In the genomic region with DNA sequence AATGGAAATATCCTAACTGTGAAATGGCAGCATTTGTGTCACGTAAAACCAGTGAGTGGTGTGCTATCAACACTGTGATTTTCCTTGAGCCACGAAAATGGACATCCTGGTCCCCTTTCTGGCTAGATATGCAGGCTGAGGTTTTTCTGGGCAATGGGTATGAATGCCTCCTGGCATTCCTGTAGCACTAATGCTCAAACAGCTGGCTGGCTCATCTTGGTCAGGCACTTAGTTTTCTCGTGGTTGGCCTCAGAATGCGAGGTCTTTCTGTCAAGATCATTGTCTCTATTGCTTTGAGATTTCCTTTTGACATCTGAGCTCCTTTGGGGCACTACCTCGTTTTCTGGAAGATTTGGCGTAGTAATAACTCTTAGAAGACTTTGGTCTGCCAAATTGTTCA, we compare ENCODE assay signal across 1 cellular context.
TF ChIP-seq lines count a peak whose summit lies in the region.

No MANE protein-coding gene starts in this region.

TF ChIP-seq in H1, 55 proteins besides CTCF, POLR2A, EP300 and RAD21:
- TF ChIP-seq E2F6 (IDR thresholded peaks at IDR 0.05) (no peak), RBBP5 (IDR thresholded peaks at IDR 0.05; ENCODE audit: borderline replicate concordance, low read depth, low read length) (no peak), ATF2 (IDR thresholded peaks at IDR 0.05; ENCODE audit: low read length) (no peak), SIRT6 (IDR thresholded peaks at IDR 0.05; ENCODE audit: low read length) (no peak), TAF1 (IDR thresholded peaks at IDR 0.05; ENCODE audit: low read depth, low read length) (no peak), EZH2 (IDR thresholded peaks at IDR 0.05; ENCODE audit: low read depth, low read length, severe bottlenecking) (no peak), PHF8 (conservative IDR thresholded peaks at IDR 0.05; ENCODE audit: low read depth, low read length) (no peak), SRF (IDR thresholded peaks at IDR 0.05; ENCODE audit: low read depth, low read length) (no peak), RNF2 (IDR thresholded peaks at IDR 0.05; ENCODE audit: borderline replicate concordance, low read depth, low read length, missing control alignments, poor library complexity, severe bottlenecking) (no peak), CHD2 (IDR thresholded peaks at IDR 0.05; ENCODE audit: low read length) (no peak), CHD1 (IDR thresholded peaks at IDR 0.05; ENCODE audit: low read depth, low read length) (no peak)
- TF ChIP-seq, protein P1, sequence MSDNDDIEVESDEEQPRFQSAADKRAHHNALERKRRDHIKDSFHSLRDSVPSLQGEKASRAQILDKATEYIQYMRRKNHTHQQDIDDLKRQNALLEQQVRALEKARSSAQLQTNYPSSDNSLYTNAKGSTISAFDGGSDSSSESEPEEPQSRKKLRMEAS (IDR thresholded peaks at IDR 0.05), result no peak
